In genomic region chr4:102272318-102272717, GRCh38 we compare ENCODE assay signal across 25 cellular contexts.
"Had no signal": no experiment of that assay in that cellular context is flagged by ENCODE, and none has a peak within 500 bp of the region (broad histone marks: within the 10 kb centered on the region; RNA-seq: fewer than 3 reads in every experiment).

No MANE protein-coding gene starts in this region.

- H3K27ac ChIP-seq: stomach, suprapubic skin, testis, thoracic aorta, thyroid gland, tibial artery, tibial nerve, transverse colon, upper lobe of left lung, uterus, vagina had no signal

- H3K9me3 ChIP-seq: suprapubic skin, testis, thoracic aorta, thyroid gland, transverse colon, upper lobe of left lung, uterus, vagina had no signal

- H3K4me1 ChIP-seq: stomach, suprapubic skin, testis, thyroid gland, tibial artery, tibial nerve, transverse colon, uterus, vagina had no signal

- H3K4me3 ChIP-seq: stomach, suprapubic skin, testis, thoracic aorta, thyroid gland, tibial artery, tibial nerve, transverse colon, upper lobe of left lung, uterus, vagina had no signal

- H3K36me3 ChIP-seq: stomach, suprapubic skin, thoracic aorta, thyroid gland, tibial artery, tibial nerve, transverse colon, uterus, vagina had no signal

- DNase-seq: stimulated activated CD4-positive, alpha-beta T cell treated with anti-CD3 and anti-CD28 coated beads, Interleukin-2, amount 100 ng/mL, for 48 hours; stimulated activated CD4-positive, alpha-beta T cell treated with anti-CD3 and anti-CD28 coated beads, Interleukin-4, amount 100 ng/mL, for 1 hour; stimulated activated CD4-positive, alpha-beta T cell treated with anti-CD3 and anti-CD28 coated beads, Interleukin-4, amount 100 ng/mL, for 24 hours; stimulated activated CD4-positive, alpha-beta T cell treated with anti-CD3 and anti-CD28 coated beads, Interleukin-4, amount 100 ng/mL, for 4 hours; stimulated activated CD8-positive, alpha-beta memory T cell treated with anti-CD3 and anti-CD28 coated beads, Interleukin-4, amount 100 ng/mL, for 48 hours; stimulated activated naive B cell treated with anti-CD40 and anti-IgM and Interleukin-4, amounts not matched to agents 10 μg/mL and 1 μg/mL and 100 μg/mL, for 72 hours; stimulated activated naive CD4-positive, alpha-beta T cell; stimulated activated naive CD4-positive, alpha-beta T cell treated with Interleukin-2 at 50 U/mL for 16 hours; stimulated activated naive CD8-positive, alpha-beta T cell treated with anti-CD3 and anti-CD28 coated beads, Interleukin-15, amount 100 ng/mL, for 72 hours; stimulated activated naive CD8-positive, alpha-beta T cell treated with anti-CD3 and anti-CD28 coated beads, Interleukin-15, Interleukin-2, amounts not matched to agents 100 U/mL and 50 U/mL, for 24 hours; stomach; substantia nigra; testis; thyroid gland; tibial artery; transverse colon; trophoblast cell; upper lobe of left lung; uterus had no signal

- H3K27me3 ChIP-seq: stomach, suprapubic skin, testis, thyroid gland, tibial artery, tibial nerve, transverse colon, upper lobe of left lung, uterus, vagina had no signal

- ATAC-seq: stimulated activated effector memory CD8-positive, alpha-beta T cell treated with anti-CD3 and anti-CD28 coated beads, Interleukin-12 subunit alpha, Interleukin-12 subunit beta, amount 100 ng/mL, for 72 hours; stimulated activated memory B cell treated with anti-CD40 and anti-IgM and Interleukin-4, amounts not matched to agents 10 μg/mL and 1 μg/mL and 100 μg/mL, for 72 hours; stimulated activated naive B cell treated with anti-CD40 and anti-IgM and Interleukin-4, amounts not matched to agents 10 μg/mL and 1 μg/mL and 100 μg/mL, for 72 hours; stimulated activated naive CD8-positive, alpha-beta T cell treated with anti-CD3 and anti-CD28 coated beads, Interleukin-15, amount 100 ng/mL, for 72 hours; stimulated activated naive CD8-positive, alpha-beta T cell treated with anti-CD3 and anti-CD28 coated beads, Interleukin-15, Interleukin-2, amounts not matched to agents 100 U/mL and 50 U/mL, for 24 hours had no signal
